ENCODE assay signal across 1 cellular context in genomic region chr18:58431215-58431614, GRCh38.
TF ChIP-seq lines count a peak whose summit lies in the region.

No MANE protein-coding gene starts in this region.

TF ChIP-seq in HepG2, 621 proteins besides CTCF, POLR2A, EP300 and RAD21 (continued from another document):
- TF ChIP-seq BCL3 (CRISPR knock-in tag; IDR thresholded peaks at IDR 0.05) = no peak
- no peak for TF ChIP-seq KDM3A (CRISPR knock-in tag; IDR thresholded peaks at IDR 0.05; ENCODE audit: low read depth)
- no peak for TF ChIP-seq KDM4B (CRISPR knock-in tag; IDR thresholded peaks at IDR 0.05)
